Comparison of ENCODE assay signal across 19 cellular contexts in the genomic region with DNA sequence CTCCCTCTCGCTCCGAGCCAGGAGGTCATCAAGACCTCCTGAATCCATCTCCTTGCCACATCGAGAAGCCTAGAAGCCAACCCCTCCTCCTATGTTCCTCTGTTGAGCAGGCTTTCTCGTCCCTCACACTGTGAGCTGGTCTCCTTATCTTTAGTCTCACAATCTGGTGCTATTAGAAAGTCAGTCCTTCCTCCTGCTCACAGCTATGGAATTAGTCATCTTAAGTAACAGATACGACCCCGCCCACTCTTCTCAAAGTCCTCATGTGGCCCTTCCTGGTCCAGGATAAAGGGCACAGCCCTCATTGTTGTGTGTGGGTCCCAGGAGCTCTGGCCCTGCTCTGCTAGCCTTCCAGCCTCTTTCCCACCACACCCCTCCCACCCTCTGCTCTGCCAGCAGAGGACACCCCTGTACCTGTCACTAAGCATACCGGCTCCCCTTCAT. TPM values are rescaled to one million over a fixed set of nuclear protein-coding genes. Genes with fewer than 3 reads are reported as not detected.
DNase-seq lines count a peak whose midpoint lies in the region; ATAC-seq, FAIRE-seq and TF ChIP-seq lines count a peak whose summit lies in the region.
"Had no signal": no experiment of that assay in that cellular context is flagged by ENCODE, and none has a peak within 500 bp of the region (broad histone marks: within the 10 kb centered on the region; RNA-seq: fewer than 3 reads in every experiment).

No MANE protein-coding gene starts in this region.

- DNase-seq in Right ventricle myocardium inferior (ENCODE audit: missing footprints) (no peak), cardiac septum (ENCODE audit: low spot score) (no peak), astrocyte of the spinal cord (ENCODE audit: low read depth, low spot score) (peak; percentile 13), left ventricle myocardium inferior (no peak), type B pancreatic cell (ENCODE audit: extremely low spot score, unreplicated experiment) (peak; percentile 22), psoas muscle (no peak), H54 (ENCODE audit: insufficient read length, low spot score) (no peak), NCI-H2196 treated with DMSO at 0.1 percent for 48 hours (lab: John Stamatoyannopoulos, UW; ENCODE audit: unreplicated experiment) (no peak)
- DNase-seq: activated CD4-positive, alpha-beta T cell treated with anti-CD3 and anti-CD28 coated beads, Interleukin-2, amount 50 U/mL, for 1 hour; activated gamma-delta T cell treated with Interleukin-2 at 50 U/mL for 16 hours; DMS53; H9; kidney glomerular epithelial cell; NCI-H1930; NK-92 treated with Interleukin-12 subunit alpha and Interleukin-12 subunit beta, amount 100 ng/mL, for 24 hours had no signal

- H3K27ac ChIP-seq in left ventricle myocardium inferior (replicated peaks) (peak overlapping the region; percentile 45), psoas muscle (no peak overlapping the region)
- H3K27ac ChIP-seq: A549, neural progenitor cell had no signal

- intact Hi-C loops in Right ventricle myocardium inferior (cut with DNase I) (no loop called here), cardiac septum (cut with DNase I) (no loop called here), left ventricle myocardium inferior (cut with micrococcal nuclease) (no loop called here), psoas muscle (cut with DNase I) (no loop called here)

- no peak overlapping the region for H3K4me3 Mint-ChIP-seq in type B pancreatic cell
- H3K4me3 Mint-ChIP-seq: H9, neural progenitor cell had no signal

- ATAC-seq in Right ventricle myocardium inferior (peak; percentile 59), psoas muscle (no peak)
- ATAC-seq: A549 had no signal

- H3K27me3 ChIP-seq in left ventricle myocardium inferior (ENCODE audit: low read depth): no peaks in the 10 kb centered on the region
- H3K27me3 ChIP-seq in psoas muscle (ENCODE audit: insufficient read depth in 3 of 3, low read length in 2 of 3): no peaks in the 10 kb centered on the region
- H3K27me3 ChIP-seq: neural progenitor cell had no signal

- in situ Hi-C loops in astrocyte of the spinal cord (cut with HindIII; ENCODE audit: low sequenced_read_pairs): no loop called here

- no peaks in the 10 kb centered on the region for H3K36me3 ChIP-seq in left ventricle myocardium inferior
- no peaks in the 10 kb centered on the region for H3K36me3 ChIP-seq in psoas muscle (ENCODE audit: insufficient read depth in 1 of 2, low read depth in 1 of 2)
- H3K36me3 ChIP-seq: neural progenitor cell had no signal

- TF ChIP-seq CTCF in astrocyte of the spinal cord (IDR thresholded peaks at IDR 0.05; ENCODE audit: low read depth, low read length): no peak
- no peak for TF ChIP-seq CTCF in left ventricle myocardium inferior (IDR thresholded peaks at IDR 0.05; ENCODE audit: borderline replicate concordance)
- no peak for TF ChIP-seq CTCF in type B pancreatic cell (conservative IDR thresholded peaks at IDR 0.05)
- no peak for TF ChIP-seq CTCF in psoas muscle (IDR thresholded peaks at IDR 0.05)

- FAIRE-seq in H54 (lab: Jason Lieb, UNC): no peak
- FAIRE-seq: A549, GM19239, urothelium cell line had no signal

- H3K9me3 Mint-ChIP-seq in type B pancreatic cell: peaks cover 6% of the 10 kb centered on the region

- no peaks in the 10 kb centered on the region for H3K4me1 Mint-ChIP-seq in type B pancreatic cell (ENCODE audit: unreplicated experiment)

- H3K4me1 ChIP-seq in left ventricle myocardium inferior (peaks cover 11% of the 10 kb centered on the region), psoas muscle (no peaks in the 10 kb centered on the region)
- H3K4me1 ChIP-seq: A549, neural progenitor cell had no signal

- H3K27me3 Mint-ChIP-seq in type B pancreatic cell: peaks cover 2% of the 10 kb centered on the region

- 79 to 89% (median 83%) methylated on average over 7 of the region's 7 CpGs for WGBS in psoas muscle, 3 donors

- H3K4me3 ChIP-seq in astrocyte of the spinal cord (ENCODE audit: low read depth, low read length) (no peak overlapping the region), left ventricle myocardium inferior (no peak overlapping the region), psoas muscle (no peak overlapping the region)
- H3K4me3 ChIP-seq: A549, neural progenitor cell had no signal

- peak overlapping the region; percentile 67 for H3K27ac Mint-ChIP-seq in type B pancreatic cell
- H3K27ac Mint-ChIP-seq: H9, neural progenitor cell had no signal

- H3K9me3 ChIP-seq in left ventricle myocardium inferior (replicated peaks): no peaks in the 10 kb centered on the region
- no peaks in the 10 kb centered on the region for H3K9me3 ChIP-seq in psoas muscle
- H3K9me3 ChIP-seq: A549 had no signal

- H3K36me3 Mint-ChIP-seq in type B pancreatic cell: no peaks in the 10 kb centered on the region
- H3K36me3 Mint-ChIP-seq: neural progenitor cell had no signal

- TF ChIP-seq POLR2A in H54 (IDR thresholded peaks at IDR 0.05; ENCODE audit: low read depth, low read length): no peak

RNA-seq across cellular contexts. Expression of a gene that starts 41.4 kb away (rescaled TPM):
- 33.4 TPM for total RNA-seq in Right ventricle myocardium inferior
- 49.9 TPM for total RNA-seq in cardiac septum
- 31.1 TPM for total RNA-seq in left ventricle myocardium inferior
- total RNA-seq in type B pancreatic cell (ENCODE audit: low replicate concordance): 40.1 and 90.9 TPM in 2 replicates
- 10 to 100 TPM in 2 of 4 donors, 1 to 10 TPM in 2; 9.0 to 12.5 (median 11.1) TPM for total RNA-seq in psoas muscle
- 10 to 100 TPM in 2 of 3 donors, 1 to 10 TPM in 1; 6.8 to 18.0 (median 14.3) TPM for polyA plus RNA-seq in psoas muscle

Comparison
In these comparisons a context has a peak if more than half of its experiments do, and no peak if none do; other contexts are left out.
1. DNase-seq: peak in astrocyte of the spinal cord (single experiment) and type B pancreatic cell (single experiment); none in Right ventricle myocardium inferior (single experiment), cardiac septum (single experiment), left ventricle myocardium inferior (single experiment), psoas muscle (0 of 2), H54 (single experiment) and NCI-H2196 treated with DMSO at 0.1 percent for 48 hours (single experiment).